In genomic region chr9:91038483-91039124, GRCh38 we compare ENCODE assay signal across 1 cellular context.
TF ChIP-seq lines count a peak whose summit lies in the region.

No MANE protein-coding gene starts in this region.

TF ChIP-seq in liver, 16 proteins besides CTCF, POLR2A, EP300 and RAD21 (continued from another document):
- TF ChIP-seq REST (IDR thresholded peaks at IDR 0.05) (no peak), FOXA1 (IDR thresholded peaks at IDR 0.05) (no peak), FOXA2 (IDR thresholded peaks at IDR 0.05) (no peak), ZBTB33 (IDR thresholded peaks at IDR 0.05) (no peak), RXRA (IDR thresholded peaks at IDR 0.05) (no peak), NR2F2 (IDR thresholded peaks at IDR 0.05) (no peak), JUND (IDR thresholded peaks at IDR 0.05) (no peak), HNF4G (IDR thresholded peaks at IDR 0.05) (no peak), SP1 (IDR thresholded peaks at IDR 0.05) (no peak), HNF4A (conservative IDR thresholded peaks at IDR 0.05) (no peak), TAF1 (conservative IDR thresholded peaks at IDR 0.05) (no peak)
